In the genomic region with DNA sequence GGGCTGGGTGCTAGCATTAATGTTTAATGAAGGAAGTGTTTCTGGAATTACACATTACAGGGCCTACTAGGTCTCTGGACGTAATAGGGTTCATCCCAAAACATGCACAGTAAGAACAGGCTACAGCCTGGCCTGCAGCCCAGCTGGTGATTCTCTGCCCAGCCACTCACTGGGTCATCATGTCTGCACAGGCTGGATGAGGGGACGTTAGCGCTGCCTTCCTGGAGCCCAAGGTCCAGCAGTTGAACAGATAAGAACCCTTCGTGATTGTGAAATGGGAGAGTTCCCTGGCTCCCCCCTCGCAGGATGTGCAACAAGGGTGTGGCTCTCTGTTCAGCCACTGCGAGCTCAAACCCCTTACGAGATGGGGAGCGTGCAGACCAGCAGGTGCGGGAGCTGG, we compare ENCODE assay signal across 22 cellular contexts.
A peak's percentile ranks its signal among the peaks of the same experiment; 100 is the strongest.
DNase-seq lines count a peak whose midpoint lies in the region; ATAC-seq and TF ChIP-seq lines count a peak whose summit lies in the region.
"Had no signal": no experiment of that assay in that cellular context is flagged by ENCODE, and none has a peak within 500 bp of the region (broad histone marks: within the 10 kb centered on the region; RNA-seq: fewer than 3 reads in every experiment).

No MANE protein-coding gene starts in this region.

- no peaks in the 10 kb centered on the region for H3K27me3 Mint-ChIP-seq in activated CD4-positive, alpha-beta T cell treated with anti-CD3 and anti-CD28 coated beads for 36 hours
- H3K27me3 Mint-ChIP-seq: CD4-positive, CD25-positive, alpha-beta regulatory T cell had no signal

- CTCF ChIA-PET in activated CD4-positive, alpha-beta T cell treated with anti-CD3 and anti-CD28 coated beads for 36 hours (lab: Charles Lee) = no interaction called here

- no peaks in the 10 kb centered on the region for H3K9me3 Mint-ChIP-seq in activated CD4-positive, alpha-beta T cell treated with anti-CD3 and anti-CD28 coated beads for 36 hours (ENCODE audit: low read depth)

- TF ChIP-seq CTCF in fibroblast of villous mesenchyme (IDR thresholded peaks at IDR 0.05; ENCODE audit: insufficient read depth, low read depth, low read length) (no peak), neutrophil (IDR thresholded peaks at IDR 0.05) (no peak)

- peak overlapping the region; percentile 66 for H3K27ac ChIP-seq in neutrophil
- H3K27ac ChIP-seq: A549 had no signal

- no peak overlapping the region for H3K4me3 Mint-ChIP-seq in activated CD4-positive, alpha-beta T cell treated with anti-CD3 and anti-CD28 coated beads for 36 hours
- H3K4me3 Mint-ChIP-seq: CD4-positive, CD25-positive, alpha-beta regulatory T cell had no signal

- intact Hi-C loops in activated CD4-positive, alpha-beta T cell treated with anti-CD3 and anti-CD28 coated beads for 36 hours (cut with DNase I, micrococcal nuclease) = no loop called here

- H3K27ac Mint-ChIP-seq in activated CD4-positive, alpha-beta T cell treated with anti-CD3 and anti-CD28 coated beads for 36 hours = no peak overlapping the region
- H3K27ac Mint-ChIP-seq: CD4-positive, CD25-positive, alpha-beta regulatory T cell had no signal

- H3K36me3 ChIP-seq in MG63 (no peaks in the 10 kb centered on the region), neutrophil (no peaks in the 10 kb centered on the region)
- H3K36me3 ChIP-seq: BE2C had no signal

- POLR2A ChIA-PET in activated CD4-positive, alpha-beta T cell treated with anti-CD3 and anti-CD28 coated beads for 36 hours (lab: Charles Lee) = no interaction called here

- no peak for ATAC-seq in activated CD4-positive, alpha-beta T cell treated with anti-CD3 and anti-CD28 coated beads for 36 hours
- ATAC-seq: A549, PC-3 had no signal

- H3K27me3 ChIP-seq in MG63 (no peaks in the 10 kb centered on the region), neutrophil (no peaks in the 10 kb centered on the region)

- no peaks in the 10 kb centered on the region for H3K36me3 Mint-ChIP-seq in activated CD4-positive, alpha-beta T cell treated with anti-CD3 and anti-CD28 coated beads for 36 hours (ENCODE audit: low read depth)
- H3K36me3 Mint-ChIP-seq: CD4-positive, CD25-positive, alpha-beta regulatory T cell had no signal

- H3K9me3 ChIP-seq in MG63 (no peaks in the 10 kb centered on the region), neutrophil (no peaks in the 10 kb centered on the region)
- H3K9me3 ChIP-seq: A549, BE2C, SK-N-SH had no signal

- peaks cover 35 to 43% of the 10 kb centered on the region in 2 experiments for H3K4me1 ChIP-seq in neutrophil (ENCODE audit: control insufficient read depth in 1 of 2, insufficient read depth in 1 of 2, low read depth in 1 of 2, low read length in 1 of 2)
- H3K4me1 ChIP-seq: A549 had no signal

- no peaks in the 10 kb centered on the region for H3K4me1 Mint-ChIP-seq in activated CD4-positive, alpha-beta T cell treated with anti-CD3 and anti-CD28 coated beads for 36 hours
- H3K4me1 Mint-ChIP-seq: CD4-positive, CD25-positive, alpha-beta regulatory T cell had no signal

- H3K4me3 ChIP-seq in MG63 (no peak overlapping the region), fibroblast of villous mesenchyme (ENCODE audit: low read depth, low read length) (no peak overlapping the region), neutrophil (ENCODE audit: low read depth in 1 of 2, low read length in 1 of 2) (peak overlapping the region; percentile 15 to 36)
- H3K4me3 ChIP-seq: A549 had no signal

- DNase-seq in MG63 = peak; percentile 28
- peak; percentile 20 for DNase-seq in RPMI7951 (ENCODE audit: low read depth)
- peak; percentile 79 for DNase-seq in fibroblast of villous mesenchyme (ENCODE audit: low read depth)
- DNase-seq in activated CD4-positive, alpha-beta T cell treated with anti-CD3 and anti-CD28 coated beads for 36 hours = no peak
- no peak for DNase-seq in NCI-H146 (lab: John Stamatoyannopoulos, UW)
- DNase-seq in GDM1 (lab: John Stamatoyannopoulos, UW) = no peak
- DNase-seq: BE2C; CD4-positive, CD25-positive, alpha-beta regulatory T cell; DMS79; KG1; NCI-H1092 treated with DMSO at 0.1 percent for 48 hours; NCI-H1436 treated with DMSO at 0.1 percent for 48 hours; NCI-H2029; NCI-H345; NCI-H524; NCI-H82; PC-3; RPMI8226; SHP77; SK-N-SH had no signal

Comparison
In these comparisons a context has a peak if more than half of its experiments do, and no peak if none do; other contexts are left out.
1. DNase-seq: peak in MG63 (single experiment), RPMI7951 (single experiment) and fibroblast of villous mesenchyme (single experiment); none in activated CD4-positive, alpha-beta T cell treated with anti-CD3 and anti-CD28 coated beads for 36 hours (single experiment), NCI-H146 (single experiment) and GDM1 (single experiment).
2. H3K4me3 ChIP-seq: peak in neutrophil (2 of 2); none in MG63 (single experiment) and fibroblast of villous mesenchyme (single experiment).